ENCODE assay signal across 16 cellular contexts in genomic region chr12:116381240-116381743, GRCh38.
DNase-seq lines count a peak whose midpoint lies in the region; ATAC-seq, FAIRE-seq and TF ChIP-seq lines count a peak whose summit lies in the region.
"Had no signal": no experiment of that assay in that cellular context is flagged by ENCODE, and none has a peak within 500 bp of the region (broad histone marks: within the 10 kb centered on the region; RNA-seq: fewer than 3 reads in every experiment).

No MANE protein-coding gene starts in this region.

- peak overlapping the region; percentile 96 for H3K18ac ChIP-seq in IMR-90 (ENCODE audit: low read depth, low read length)

- CTCF ChIA-PET in AG04449 (lab: Yijun Ruan, JAX) (interaction anchor here (0.8 kb wide), 1 partner anchor 10 kb away, joined by 3 read pairs; no protein-coding TSS in a partner anchor), IMR-90 (lab: Yijun Ruan, JAX) (no interaction called here), endothelial cell of umbilical vein (lab: Charles Lee) (interaction anchor here (0.8 to 1.6 kb wide), 6 partner anchors 8 to 218 kb away, joined by 3 to 8 read pairs (median 4); partner anchors contain the start of gene MED13L)

- peak overlapping the region; percentile 92 to 98 for H4K8ac ChIP-seq in IMR-90 (ENCODE audit: low read depth in 2 of 2, low read length in 2 of 2)

- no peaks in the 10 kb centered on the region for H3K9me3 Mint-ChIP-seq in activated T-cell treated with anti-CD3 and anti-CD28 coated beads, Interleukin-2, amount 50 U/mL, for 4 hours
- H3K9me3 Mint-ChIP-seq: activated CD4-positive, alpha-beta memory T cell treated with anti-CD3 and anti-CD28 coated beads for 36 hours had no signal

- no peaks in the 10 kb centered on the region for H3K27me3 ChIP-seq in IMR-90 (ENCODE audit: control insufficient read depth, insufficient read depth, low read length)
- no peaks in the 10 kb centered on the region for H3K27me3 ChIP-seq in endothelial cell of umbilical vein (ENCODE audit: control insufficient read depth in 2 of 2, insufficient read depth in 2 of 2, low read length in 2 of 2)
- peaks cover 2% of the 10 kb centered on the region for H3K27me3 ChIP-seq in neuron (ENCODE audit: insufficient read depth, low read length)
- H3K27me3 ChIP-seq in tibial nerve: no peaks in the 10 kb centered on the region
- H3K27me3 ChIP-seq: left lung, testis had no signal

- no peaks in the 10 kb centered on the region for H3K36me3 Mint-ChIP-seq in activated T-cell treated with anti-CD3 and anti-CD28 coated beads, Interleukin-2, amount 50 U/mL, for 4 hours (ENCODE audit: insufficient read depth)
- H3K36me3 Mint-ChIP-seq: activated CD4-positive, alpha-beta memory T cell treated with anti-CD3 and anti-CD28 coated beads for 36 hours had no signal

- H3K4me1 Mint-ChIP-seq in activated T-cell treated with anti-CD3 and anti-CD28 coated beads, Interleukin-2, amount 50 U/mL, for 4 hours (ENCODE audit: low read depth): peaks cover 2% of the 10 kb centered on the region

- peak overlapping the region; percentile 50 for H2AK9ac ChIP-seq in IMR-90 (replicated peaks; ENCODE audit: low read depth, low read length, poor library complexity)

- H4K5ac ChIP-seq in IMR-90 (ENCODE audit: low read depth, low read length): peak overlapping the region; percentile 94

- H3K9me3 ChIP-seq in IMR-90 (ENCODE audit: control insufficient read depth, insufficient read depth, low read length) (no peaks in the 10 kb centered on the region), endothelial cell of umbilical vein (replicated peaks; ENCODE audit: control insufficient read depth, insufficient read depth, low read length) (no peaks in the 10 kb centered on the region), neuron (ENCODE audit: low read length) (no peaks in the 10 kb centered on the region), tibial nerve (no peaks in the 10 kb centered on the region)
- H3K9me3 ChIP-seq: heart left ventricle, left lung, testis had no signal

- H2AFZ ChIP-seq in IMR-90 (replicated peaks; ENCODE audit: low read length, poor library complexity) (peak overlapping the region; percentile 69), endothelial cell of umbilical vein (ENCODE audit: low read depth, low read length) (no peak overlapping the region), neuron (ENCODE audit: low read depth, low read length) (peak overlapping the region; percentile 46)

- peaks cover 3% of the 10 kb centered on the region for H3K27me3 Mint-ChIP-seq in activated T-cell treated with anti-CD3 and anti-CD28 coated beads, Interleukin-2, amount 50 U/mL, for 4 hours (ENCODE audit: low read depth)

- H4K91ac ChIP-seq in IMR-90 (ENCODE audit: insufficient read depth, low read depth, low read length): peak overlapping the region; percentile 99

- peak overlapping the region; percentile 98 for H2BK5ac ChIP-seq in IMR-90 (ENCODE audit: low read depth, low read length, poor library complexity, severe bottlenecking)

- no peaks in the 10 kb centered on the region for H3K79me2 ChIP-seq in endothelial cell of umbilical vein (ENCODE audit: control insufficient read depth, insufficient read depth, low read length)

- H3K9ac ChIP-seq in IMR-90 (ENCODE audit: low read depth, low read length): peak overlapping the region; percentile 83
- peak overlapping the region; percentile 57 for H3K9ac ChIP-seq in endothelial cell of umbilical vein (replicated peaks; ENCODE audit: extremely low read depth, insufficient read depth, low read length)

- H3K36me3 ChIP-seq in IMR-90 (ENCODE audit: control insufficient read depth, insufficient read depth, low read length) (no peaks in the 10 kb centered on the region), endothelial cell of umbilical vein (ENCODE audit: control insufficient read depth in 2 of 2, extremely low read depth in 1 of 2, insufficient read depth in 2 of 2, low read length in 2 of 2) (no peaks in the 10 kb centered on the region), neuron (ENCODE audit: insufficient read depth, low read length) (no peaks in the 10 kb centered on the region), tibial nerve (no peaks in the 10 kb centered on the region)
- H3K36me3 ChIP-seq: heart left ventricle, left lung had no signal

- POLR2A ChIA-PET in AG04449 (lab: Yijun Ruan, JAX) (interaction anchor here (0.8 to 1.9 kb wide), 8 partner anchors 8 to 144 kb away, joined by 3 to 12 read pairs (median 4); no protein-coding TSS in a partner anchor), IMR-90 (lab: Charles Lee; ENCODE audit: unreplicated experiment) (interaction anchor here (1.0 kb wide), 1 partner anchor 53 kb away, joined by 5 read pairs; no protein-coding TSS in a partner anchor), endothelial cell of umbilical vein (lab: Charles Lee) (interaction anchor here (0.7 to 1.2 kb wide), 3 partner anchors 21 to 75 kb away, joined by 3 to 11 read pairs (median 3); no protein-coding TSS in a partner anchor)

- H3K4ac ChIP-seq in IMR-90 (ENCODE audit: low read depth, low read length): peak overlapping the region; percentile 99

- dilution Hi-C loops in IMR-90 (cut with HindIII; ENCODE audit: low sequenced_read_pairs, unreplicated experiment) (no loop called here), endothelial cell of umbilical vein (cut with MboI; ENCODE audit: extremely low pct_ligation_motif_present, low sequenced_read_pairs) (no loop called here)

- peak; percentile 33 for FAIRE-seq in endothelial cell of umbilical vein (lab: Jason Lieb, UNC)

- 26% methylated on average over 6 of the region's 14 CpGs; no CpG with 5 or more reads in 1 of the 2 experiments for WGBS in IMR-90 (ENCODE audit: extremely low coverage in 2 of 2, insufficient read length in 1 of 2), 2 experiments
- WGBS in tibial nerve, 2 donors: 37 to 41% methylated on average over 14 of the region's 14 CpGs

- H3K9me1 ChIP-seq in IMR-90 (ENCODE audit: insufficient read depth, low read length) (peaks cover 35% of the 10 kb centered on the region), endothelial cell of umbilical vein (replicated peaks; ENCODE audit: control insufficient read depth, extremely low read depth, insufficient read depth, low read length) (no peaks in the 10 kb centered on the region)

- no peak overlapping the region for H3K4me3 Mint-ChIP-seq in activated T-cell treated with anti-CD3 and anti-CD28 coated beads, Interleukin-2, amount 50 U/mL, for 4 hours
- H3K4me3 Mint-ChIP-seq: activated CD4-positive, alpha-beta memory T cell treated with anti-CD3 and anti-CD28 coated beads for 36 hours had no signal

- TF ChIP-seq EP300 in tibial nerve (IDR thresholded peaks at IDR 0.05): no peak

- no peak for TF ChIP-seq POLR2A in IMR-90 (IDR thresholded peaks at IDR 0.05; ENCODE audit: low read depth, low read length)
- TF ChIP-seq POLR2A in endothelial cell of umbilical vein (IDR thresholded peaks at IDR 0.05; ENCODE audit: low read depth, low read length): no peak
- no peak for TF ChIP-seq POLR2A in tibial nerve (IDR thresholded peaks at IDR 0.05)

- H2AK5ac ChIP-seq in IMR-90 (ENCODE audit: low read depth, low read length): peak overlapping the region; percentile 91

- intact Hi-C loops in IMR-90 (cut with micrococcal nuclease) (loop anchor here (5.0 kb wide), 2 partner anchors 46 to 151 kb away; no protein-coding TSS in a partner anchor), endothelial cell of umbilical vein (cut with micrococcal nuclease) (loop anchor here (5.0 kb wide), 1 partner anchor 239 kb away; no protein-coding TSS in a partner anchor)

- TF ChIP-seq CTCF in AG04449 (IDR thresholded peaks at IDR 0.05; ENCODE audit: insufficient read depth, low read length, missing control alignments): no peak
- TF ChIP-seq CTCF in IMR-90 (conservative IDR thresholded peaks at IDR 0.05; ENCODE audit: low read depth, low read length): no peak
- no peak for TF ChIP-seq CTCF in endothelial cell of umbilical vein (IDR thresholded peaks at IDR 0.05; ENCODE audit: extremely low read depth in 1 of 2, insufficient read depth in 1 of 2, low read depth in 1 of 2, low read length in 2 of 2)
- TF ChIP-seq CTCF in tibial nerve (IDR thresholded peaks at IDR 0.05): no peak

- H3K79me1 ChIP-seq in IMR-90 (ENCODE audit: low read depth in 1 of 2, low read length in 2 of 2): peaks cover 7 to 31% of the 10 kb centered on the region in 2 experiments; a peak in 3 of 4 replicates

- peak overlapping the region; percentile 100 for H2BK120ac ChIP-seq in IMR-90 (ENCODE audit: low read depth, low read length)

- ATAC-seq in IMR-90 (ENCODE audit: low read depth): no peak
- ATAC-seq in activated T-cell treated with anti-CD3 and anti-CD28 coated beads, Interleukin-2, amount 50 U/mL, for 4 hours: no peak

- peak overlapping the region; percentile 99 for H3K27ac ChIP-seq in IMR-90 (ENCODE audit: insufficient read depth, low read length)
- H3K27ac ChIP-seq in endothelial cell of umbilical vein (ENCODE audit: insufficient read depth, low read depth, low read length): peak overlapping the region; percentile 83
- peak overlapping the region in 2 of 4 donors; percentile 5 to 13 for H3K27ac ChIP-seq in tibial nerve
- H3K27ac ChIP-seq: testis had no signal

- peak overlapping the region; percentile 93 for H3K23ac ChIP-seq in IMR-90 (ENCODE audit: low read depth, low read length)

- no peaks in the 10 kb centered on the region for H4K20me1 ChIP-seq in IMR-90 (ENCODE audit: insufficient read depth, low read length)
- H4K20me1 ChIP-seq in endothelial cell of umbilical vein (replicated peaks; ENCODE audit: control insufficient read depth, extremely low read depth, insufficient read depth, low read length): no peaks in the 10 kb centered on the region

- in situ Hi-C loops in IMR-90 (cut with MboI; ENCODE audit: low sequenced_read_pairs): no loop called here

- no peak for TF ChIP-seq RAD21 in IMR-90 (IDR thresholded peaks at IDR 0.05; ENCODE audit: low read length)

- peak overlapping the region; percentile 95 for H3K14ac ChIP-seq in IMR-90 (replicated peaks; ENCODE audit: low read depth, low read length)

- no peak for DNase-seq in AG04449 (ENCODE audit: low read depth, low spot score)
- no peak for DNase-seq in IMR-90
- no peak for DNase-seq in endothelial cell of umbilical vein (ENCODE audit: low read depth, low spot score)
- DNase-seq in cortex of kidney (lab: John Stamatoyannopoulos, UW): no peak
- no peak for DNase-seq in NCI-H2171 (lab: John Stamatoyannopoulos, UW)
- no peak for DNase-seq in tibial nerve (ENCODE audit: low spot score in 2 of 2)
- DNase-seq in activated T-cell treated with anti-CD3 and anti-CD28 coated beads, Interleukin-2, amount 50 U/mL, for 4 hours: no peak
- DNase-seq: activated CD4-positive, alpha-beta memory T cell treated with anti-CD3 and anti-CD28 coated beads for 36 hours; activated effector memory CD4-positive, alpha-beta T cell treated with Interleukin-2 at 50 U/mL for 16 hours; heart left ventricle; left lung; NCI-H1436 treated with DMSO at 0.1 percent for 48 hours; NCI-H510A treated with DMSO at 0.1 percent for 48 hours; RPMI8226; testis had no signal

- H3K4me1 ChIP-seq in IMR-90 (ENCODE audit: control insufficient read depth, insufficient read depth, low read length): peaks cover 33% of the 10 kb centered on the region
- peaks cover 40% of the 10 kb centered on the region for H3K4me1 ChIP-seq in endothelial cell of umbilical vein (ENCODE audit: control insufficient read depth, extremely low read depth, insufficient read depth, low read length)
- peaks cover 16% of the 10 kb centered on the region for H3K4me1 ChIP-seq in neuron (ENCODE audit: insufficient read depth, low read length)
- peaks cover 0 to 49% (median 10%) of the 10 kb centered on the region in 4 donors for H3K4me1 ChIP-seq in tibial nerve

- peak overlapping the region; percentile 98 for H3K56ac ChIP-seq in IMR-90 (ENCODE audit: extremely low read depth, insufficient read depth, low read length)

- peak overlapping the region; percentile 99 for H2BK20ac ChIP-seq in IMR-90 (ENCODE audit: low read depth, low read length)

- H3K4me2 ChIP-seq in IMR-90 (ENCODE audit: low read depth, low read length): peak overlapping the region; percentile 74
- peak overlapping the region; percentile 23 for H3K4me2 ChIP-seq in endothelial cell of umbilical vein (ENCODE audit: insufficient read depth, low read length)

- H2BK15ac ChIP-seq in IMR-90 (ENCODE audit: low read depth, low read length): peak overlapping the region; percentile 85

- BruUV-seq in IMR-90 (replicated peaks; lab: Mats Ljungman, UMichigan): no TSS peak
- BruUV-seq in endothelial cell of umbilical vein (replicated peaks; lab: Mats Ljungman, UMichigan): TSS peak; percentile 83

- H3K4me3 ChIP-seq in AG04449 (ENCODE audit: low read depth, low read length) (peak overlapping the region; percentile 40), IMR-90 (ENCODE audit: insufficient read depth, low read depth, low read length) (no peak overlapping the region; the same call in 1 of the 2 replicates), endothelial cell of umbilical vein (replicated peaks in 1 of 3; ENCODE audit: insufficient read depth in 1 of 3, low read depth in 1 of 3, low read length in 3 of 3) (no peak overlapping the region), neuron (ENCODE audit: low read length) (peak overlapping the region; percentile 11), tibial nerve (peak overlapping the region in 1 of 4 donors; percentile 18)
- H3K4me3 ChIP-seq: left lung had no signal

Comparison
In these comparisons a context has a peak if more than half of its experiments do, and no peak if none do; other contexts are left out.
1. H3K4me3 ChIP-seq: peak in AG04449 (single experiment) and neuron (single experiment); none in IMR-90 (single experiment) and endothelial cell of umbilical vein (0 of 3).